ENCODE assay signal across 27 cellular contexts in the genomic region with DNA sequence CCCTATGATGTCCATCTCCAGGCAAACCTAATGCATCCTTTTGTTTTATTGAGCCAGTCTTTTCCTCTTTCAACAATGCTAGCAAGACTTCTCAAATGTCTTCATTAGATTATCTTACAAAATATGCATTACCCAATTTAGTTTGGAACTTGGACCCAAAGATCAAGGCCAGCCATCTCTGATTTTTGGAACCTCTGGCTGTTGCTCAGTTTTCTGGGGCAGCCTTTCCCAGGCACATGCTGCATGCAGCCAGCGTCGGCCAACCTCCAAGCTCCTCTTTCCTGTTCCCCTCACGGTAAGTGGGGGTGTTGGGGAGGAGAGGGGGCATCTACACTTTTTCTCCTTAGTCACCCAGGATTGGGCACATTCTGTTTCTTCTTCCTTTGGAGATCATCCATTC.
DNase-seq lines count a peak whose midpoint lies in the region; TF ChIP-seq lines count a peak whose summit lies in the region.
"Had no signal": no experiment of that assay in that cellular context is flagged by ENCODE, and none has a peak within 500 bp of the region (broad histone marks: within the 10 kb centered on the region; RNA-seq: fewer than 3 reads in every experiment).

No MANE protein-coding gene starts in this region.

- no peak for TF ChIP-seq RAD21 in liver (IDR thresholded peaks at IDR 0.05)

- H3K27me3 Mint-ChIP-seq in T-helper 2 cell treated with Interferon-gamma antibody and Interleukin-4, amounts not matched to agents 5 μg/mL and 100 μg/mL, for 36 hours (ENCODE audit: low read depth) = no peaks in the 10 kb centered on the region
- H3K27me3 Mint-ChIP-seq in HFFc6 (ENCODE audit: insufficient read depth) = no peaks in the 10 kb centered on the region
- H3K27me3 Mint-ChIP-seq in activated T-helper 1 cell treated with anti-CD3 and anti-CD28 coated beads, Interleukin-12 subunit alpha, Interleukin-12 subunit beta, Interleukin-2, Interleukin-4 antibody, amounts not matched to agents 30 ng/mL and 10 ng/mL and 1 ng/mL, durations not matched to agents 14 hours and 24 hours and 36 hours (ENCODE audit: insufficient read depth) = no peaks in the 10 kb centered on the region

- H3K27me3 ChIP-seq in liver (ENCODE audit: control insufficient read depth in 4 of 4, insufficient read depth in 4 of 4, low read length in 3 of 4) = no peaks in the 10 kb centered on the region
- H3K27me3 ChIP-seq: breast epithelium, MG63, Peyer's patch, vagina had no signal

- TF ChIP-seq CTCF in HFFc6 (IDR thresholded peaks at IDR 0.05) (no peak), liver (IDR thresholded peaks at IDR 0.05; ENCODE audit: low read depth, low read length, missing input control) (no peak)

- no peak overlapping the region for H3K9ac ChIP-seq in liver (ENCODE audit: low read depth in 1 of 2, low read length in 2 of 2)

- intact Hi-C loops in activated T-helper 1 cell treated with anti-CD3 and anti-CD28 coated beads, Interleukin-12 subunit alpha, Interleukin-12 subunit beta, Interleukin-2, Interleukin-4 antibody, amounts not matched to agents 30 ng/mL and 10 ng/mL and 1 ng/mL, durations not matched to agents 14 hours and 24 hours and 36 hours (cut with micrococcal nuclease) = loop anchor here (10.0 kb wide), 1 partner anchor 53 kb away; no protein-coding TSS in a partner anchor

- no peaks in the 10 kb centered on the region for H3K36me3 ChIP-seq in liver (ENCODE audit: control insufficient read depth in 4 of 4, insufficient read depth in 3 of 4, low read depth in 1 of 4, low read length in 3 of 4)
- H3K36me3 ChIP-seq: breast epithelium, Peyer's patch, vagina had no signal

- no peak overlapping the region for H3K4me3 Mint-ChIP-seq in T-helper 2 cell treated with Interferon-gamma antibody and Interleukin-4, amounts not matched to agents 5 μg/mL and 100 μg/mL, for 36 hours
- H3K4me3 Mint-ChIP-seq in HFFc6 = peak overlapping the region; percentile 55; the same call in 1 of the 2 replicates
- no peak overlapping the region for H3K4me3 Mint-ChIP-seq in activated T-helper 1 cell treated with anti-CD3 and anti-CD28 coated beads, Interleukin-12 subunit alpha, Interleukin-12 subunit beta, Interleukin-2, Interleukin-4 antibody, amounts not matched to agents 30 ng/mL and 10 ng/mL and 1 ng/mL, durations not matched to agents 14 hours and 24 hours and 36 hours
- H3K4me3 Mint-ChIP-seq: GM23338, natural killer cell had no signal

- H3K4me3 ChIP-seq in liver (ENCODE audit: low read depth in 1 of 3, low read length in 3 of 3) = no peak overlapping the region
- H3K4me3 ChIP-seq: breast epithelium, GM23338, MG63, Peyer's patch, psoas muscle, vagina had no signal

- no peak for DNase-seq in T-helper 2 cell treated with Interferon-gamma antibody and Interleukin-4, amounts not matched to agents 5 μg/mL and 100 μg/mL, for 36 hours (ENCODE audit: low spot score)
- no peak for DNase-seq in T-helper 2 cell
- DNase-seq in HFFc6 = no peak
- DNase-seq in activated T-helper 1 cell treated with anti-CD3 and anti-CD28 coated beads, Interleukin-12 subunit alpha, Interleukin-12 subunit beta, Interleukin-2, Interleukin-4 antibody, amounts not matched to agents 30 ng/mL and 10 ng/mL and 1 ng/mL, durations not matched to agents 14 hours and 24 hours and 36 hours (ENCODE audit: low spot score) = no peak
- DNase-seq in amniotic stem cell (lab: John Stamatoyannopoulos, UW) = no peak
- no peak for DNase-seq in effector CD8-positive, alpha-beta T cell (lab: John Stamatoyannopoulos, UW)
- no peak for DNase-seq in NCI-H1694 (lab: John Stamatoyannopoulos, UW)
- DNase-seq: activated gamma-delta T cell, AML-193, amygdala, glutamatergic neuron, islet precursor cell, KBM-7, MG63, midbrain, natural killer cell, NCI-H2081, NCI-H2227 treated with DMSO at 0.1 percent for 48 hours, NCI-H526 treated with DMSO at 0.1 percent for 48 hours, occipital lobe, Peyer's patch, psoas muscle, SHP77 treated with DMSO at 0.1 percent for 48 hours had no signal

- peaks cover 13% of the 10 kb centered on the region for H3K36me3 Mint-ChIP-seq in T-helper 2 cell treated with Interferon-gamma antibody and Interleukin-4, amounts not matched to agents 5 μg/mL and 100 μg/mL, for 36 hours (ENCODE audit: low read depth)
- peaks cover 9% of the 10 kb centered on the region for H3K36me3 Mint-ChIP-seq in HFFc6 (ENCODE audit: low read depth)
- peaks cover 21% of the 10 kb centered on the region for H3K36me3 Mint-ChIP-seq in activated T-helper 1 cell treated with anti-CD3 and anti-CD28 coated beads, Interleukin-12 subunit alpha, Interleukin-12 subunit beta, Interleukin-2, Interleukin-4 antibody, amounts not matched to agents 30 ng/mL and 10 ng/mL and 1 ng/mL, durations not matched to agents 14 hours and 24 hours and 36 hours (ENCODE audit: low read depth)
- H3K36me3 Mint-ChIP-seq: natural killer cell had no signal

- H3K4me1 ChIP-seq in liver (ENCODE audit: control insufficient read depth in 4 of 4, insufficient read depth in 4 of 4, low read length in 3 of 4) = peaks cover 5 to 36% (median 23%) of the 10 kb centered on the region in 4 donors
- H3K4me1 ChIP-seq: breast epithelium, psoas muscle, vagina had no signal

- 31% methylated on average over 3 of the region's 3 CpGs for WGBS in liver

- H3K9me3 Mint-ChIP-seq in T-helper 2 cell treated with Interferon-gamma antibody and Interleukin-4, amounts not matched to agents 5 μg/mL and 100 μg/mL, for 36 hours = no peaks in the 10 kb centered on the region
- no peaks in the 10 kb centered on the region for H3K9me3 Mint-ChIP-seq in HFFc6
- H3K9me3 Mint-ChIP-seq in activated T-helper 1 cell treated with anti-CD3 and anti-CD28 coated beads, Interleukin-12 subunit alpha, Interleukin-12 subunit beta, Interleukin-2, Interleukin-4 antibody, amounts not matched to agents 30 ng/mL and 10 ng/mL and 1 ng/mL, durations not matched to agents 14 hours and 24 hours and 36 hours = no peaks in the 10 kb centered on the region
- H3K9me3 Mint-ChIP-seq: GM23338, natural killer cell had no signal

- no peaks in the 10 kb centered on the region for H3K9me3 ChIP-seq in liver (ENCODE audit: control insufficient read depth in 4 of 4, low read length in 3 of 4)
- H3K9me3 ChIP-seq: breast epithelium, MG63, Peyer's patch, psoas muscle, vagina had no signal

- H3K27ac Mint-ChIP-seq in T-helper 2 cell treated with Interferon-gamma antibody and Interleukin-4, amounts not matched to agents 5 μg/mL and 100 μg/mL, for 36 hours = peak overlapping the region; percentile 73
- peak overlapping the region; percentile 89; the same call in 1 of the 2 replicates for H3K27ac Mint-ChIP-seq in HFFc6
- peak overlapping the region; percentile 87 for H3K27ac Mint-ChIP-seq in activated T-helper 1 cell treated with anti-CD3 and anti-CD28 coated beads, Interleukin-12 subunit alpha, Interleukin-12 subunit beta, Interleukin-2, Interleukin-4 antibody, amounts not matched to agents 30 ng/mL and 10 ng/mL and 1 ng/mL, durations not matched to agents 14 hours and 24 hours and 36 hours
- H3K27ac Mint-ChIP-seq: GM23338, natural killer cell had no signal

- H3K4me1 Mint-ChIP-seq in T-helper 2 cell treated with Interferon-gamma antibody and Interleukin-4, amounts not matched to agents 5 μg/mL and 100 μg/mL, for 36 hours (ENCODE audit: low read depth) = peaks cover 46% of the 10 kb centered on the region
- H3K4me1 Mint-ChIP-seq in HFFc6 (ENCODE audit: low read depth) = peaks cover 62% of the 10 kb centered on the region
- H3K4me1 Mint-ChIP-seq in activated T-helper 1 cell treated with anti-CD3 and anti-CD28 coated beads, Interleukin-12 subunit alpha, Interleukin-12 subunit beta, Interleukin-2, Interleukin-4 antibody, amounts not matched to agents 30 ng/mL and 10 ng/mL and 1 ng/mL, durations not matched to agents 14 hours and 24 hours and 36 hours (ENCODE audit: low read depth) = peaks cover 68% of the 10 kb centered on the region

- H3K27ac ChIP-seq in liver (ENCODE audit: low read depth in 1 of 2, low read length in 2 of 2) = no peak overlapping the region
- H3K27ac ChIP-seq: breast epithelium, Peyer's patch, psoas muscle, vagina had no signal

TF ChIP-seq in liver, 16 proteins besides CTCF, POLR2A, EP300 and RAD21 (continues in another document):
- TF ChIP-seq RXRA (IDR thresholded peaks at IDR 0.05) (peak; percentile 14 to 40), YY1 (IDR thresholded peaks at IDR 0.05) (no peak), HNF4G (IDR thresholded peaks at IDR 0.05) (no peak), FOXA2 (IDR thresholded peaks at IDR 0.05) (no peak), TAF1 (conservative IDR thresholded peaks at IDR 0.05) (no peak), JUND (IDR thresholded peaks at IDR 0.05) (peak in 1 of 2 donors; percentile 39), SP1 (IDR thresholded peaks at IDR 0.05) (no peak), FOXA1 (IDR thresholded peaks at IDR 0.05) (no peak), ZBTB33 (IDR thresholded peaks at IDR 0.05) (no peak), EGR1 (IDR thresholded peaks at IDR 0.05; ENCODE audit: low read depth in 2 of 2) (no peak)
- TF ChIP-seq, protein P1, sequence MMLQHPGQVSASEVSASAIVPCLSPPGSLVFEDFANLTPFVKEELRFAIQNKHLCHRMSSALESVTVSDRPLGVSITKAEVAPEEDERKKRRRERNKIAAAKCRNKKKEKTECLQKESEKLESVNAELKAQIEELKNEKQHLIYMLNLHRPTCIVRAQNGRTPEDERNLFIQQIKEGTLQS (IDR thresholded peaks at IDR 0.05) = no peak
